Comparison of ENCODE assay signal across 8 cellular contexts in the genomic region with DNA sequence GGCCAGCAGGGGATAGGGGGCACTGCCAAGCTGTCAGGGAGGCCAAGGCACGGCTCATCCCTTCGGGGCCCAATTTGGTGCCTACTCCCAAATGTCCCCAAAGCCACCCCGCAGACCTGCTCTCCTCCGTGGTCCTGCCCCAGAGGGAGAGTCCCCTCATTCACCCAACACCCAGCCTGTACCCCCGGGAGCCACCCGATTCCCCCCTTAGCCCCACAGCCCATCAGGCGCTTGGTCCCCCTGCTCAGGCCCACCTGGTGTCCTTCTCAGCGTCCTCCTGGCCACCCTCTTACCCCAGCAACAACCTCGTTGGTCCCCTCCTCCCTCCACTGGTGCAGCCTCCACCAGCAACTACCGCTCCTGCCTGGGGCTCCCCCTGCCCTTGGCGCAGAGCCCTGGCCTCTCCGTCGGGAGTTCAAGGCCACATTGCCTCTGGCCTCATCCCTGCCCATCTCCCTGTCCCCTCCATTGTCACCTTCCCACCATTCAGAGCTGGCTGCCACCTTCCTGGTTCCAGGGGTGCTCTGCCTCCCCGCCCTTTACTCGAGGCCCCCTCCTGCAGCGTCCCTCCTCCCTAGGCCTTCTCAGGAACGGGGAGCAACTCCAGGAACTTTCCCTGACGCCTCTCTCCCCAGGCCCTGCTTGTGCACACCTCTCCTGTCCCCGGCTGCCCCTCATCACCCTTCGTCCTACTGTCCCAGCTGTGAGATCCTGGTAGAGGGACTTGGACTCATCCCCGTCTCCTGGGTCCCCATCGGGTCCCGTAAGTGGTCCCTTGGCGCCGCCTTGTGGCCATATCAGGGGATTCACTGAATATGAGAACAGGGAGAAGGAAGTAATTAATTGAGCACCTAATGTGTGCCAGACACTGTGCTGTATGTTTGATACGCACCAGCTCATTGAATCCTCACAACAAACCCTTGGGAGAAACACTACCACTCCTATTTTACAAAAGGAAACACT.
DNase-seq lines count a peak whose midpoint lies in the region; ATAC-seq and TF ChIP-seq lines count a peak whose summit lies in the region.

No MANE protein-coding gene starts in this region.

- POLR2A ChIA-PET in PC-3 (lab: Charles Lee; ENCODE audit: unreplicated experiment): no interaction called here

- H2AFZ ChIP-seq in PC-3 (ENCODE audit: low read length) (no peak overlapping the region), smooth muscle cell (ENCODE audit: low read depth) (no peak overlapping the region)

- no peak overlapping the region for H3K9ac ChIP-seq in PC-3 (ENCODE audit: low read length)
- H3K9ac ChIP-seq in smooth muscle cell (ENCODE audit: low read depth): no peak overlapping the region

- H3K79me2 ChIP-seq in PC-3 (ENCODE audit: low read length) (no peaks in the 10 kb centered on the region), smooth muscle cell (ENCODE audit: low read depth) (no peaks in the 10 kb centered on the region)

- no peaks in the 10 kb centered on the region for H3K4me1 Mint-ChIP-seq in activated T-helper 2 cell treated with anti-CD3 and anti-CD28 coated beads, Interferon-gamma antibody, Interleukin-2, Interleukin-4, amounts not matched to agents 10 μg/mL and 5 μg/mL and 100 μg/mL, durations not matched to agents 14 hours and 24 hours and 36 hours (ENCODE audit: low read depth)

- intact Hi-C loops in PC-3 (cut with micrococcal nuclease): loop anchor here (10.0 kb wide), 1 partner anchor 60 kb away; no protein-coding TSS in a partner anchor
- intact Hi-C loops in activated T-helper 2 cell treated with anti-CD3 and anti-CD28 coated beads, Interferon-gamma antibody, Interleukin-2, Interleukin-4, amounts not matched to agents 10 μg/mL and 5 μg/mL and 100 μg/mL, durations not matched to agents 14 hours and 24 hours and 36 hours (cut with micrococcal nuclease): loop anchor here (5.0 kb wide), 1 partner anchor 363 kb away; no protein-coding TSS in a partner anchor

- H3K9me3 Mint-ChIP-seq in activated T-helper 2 cell treated with anti-CD3 and anti-CD28 coated beads, Interferon-gamma antibody, Interleukin-2, Interleukin-4, amounts not matched to agents 10 μg/mL and 5 μg/mL and 100 μg/mL, durations not matched to agents 14 hours and 24 hours and 36 hours: no peaks in the 10 kb centered on the region

- H3K36me3 Mint-ChIP-seq in activated T-helper 2 cell treated with anti-CD3 and anti-CD28 coated beads, Interferon-gamma antibody, Interleukin-2, Interleukin-4, amounts not matched to agents 10 μg/mL and 5 μg/mL and 100 μg/mL, durations not matched to agents 14 hours and 24 hours and 36 hours (ENCODE audit: low read depth): no peaks in the 10 kb centered on the region

- H3K27ac Mint-ChIP-seq in activated T-helper 2 cell treated with anti-CD3 and anti-CD28 coated beads, Interferon-gamma antibody, Interleukin-2, Interleukin-4, amounts not matched to agents 10 μg/mL and 5 μg/mL and 100 μg/mL, durations not matched to agents 14 hours and 24 hours and 36 hours: no peak overlapping the region

- H3K9me2 ChIP-seq in PC-3 (replicated peaks; ENCODE audit: low read length): no peaks in the 10 kb centered on the region

- H3K4me1 ChIP-seq in PC-3 (ENCODE audit: insufficient read depth, low read length) (no peaks in the 10 kb centered on the region), cardiac muscle cell (ENCODE audit: low read depth) (no peaks in the 10 kb centered on the region), smooth muscle cell (ENCODE audit: low read depth) (peaks cover 6% of the 10 kb centered on the region)

- H3K4me3 ChIP-seq in PC-3 (ENCODE audit: low read length) (no peak overlapping the region), cardiac muscle cell (no peak overlapping the region), smooth muscle cell (no peak overlapping the region)

- H3K9me3 ChIP-seq in PC-3 (ENCODE audit: low read length) (no peaks in the 10 kb centered on the region), cardiac muscle cell (ENCODE audit: low read depth) (no peaks in the 10 kb centered on the region), smooth muscle cell (replicated peaks; ENCODE audit: low read depth) (no peaks in the 10 kb centered on the region)

- no peak overlapping the region for H3K4me3 Mint-ChIP-seq in activated T-helper 2 cell treated with anti-CD3 and anti-CD28 coated beads, Interferon-gamma antibody, Interleukin-2, Interleukin-4, amounts not matched to agents 10 μg/mL and 5 μg/mL and 100 μg/mL, durations not matched to agents 14 hours and 24 hours and 36 hours (ENCODE audit: low read depth)

- no TSS peak for BruUV-seq in PC-3 (replicated peaks; lab: Mats Ljungman, UMichigan)

- H3K27me3 Mint-ChIP-seq in activated T-helper 2 cell treated with anti-CD3 and anti-CD28 coated beads, Interferon-gamma antibody, Interleukin-2, Interleukin-4, amounts not matched to agents 10 μg/mL and 5 μg/mL and 100 μg/mL, durations not matched to agents 14 hours and 24 hours and 36 hours (ENCODE audit: low read depth): peaks cover 4% of the 10 kb centered on the region

- in situ Hi-C loops in ACHN (cut with HindIII; ENCODE audit: low pct_ligation_motif_present, low pct_unique_long_range_greater_than_20kb, low sequenced_read_pairs) (no loop called here), GM13976 (cut with MboI; ENCODE audit: low sequenced_read_pairs, unreplicated experiment) (no loop called here)

- no peaks in the 10 kb centered on the region for H3K27me3 ChIP-seq in PC-3 (ENCODE audit: low read length)
- no peaks in the 10 kb centered on the region for H3K27me3 ChIP-seq in cardiac muscle cell
- H3K27me3 ChIP-seq in smooth muscle cell (ENCODE audit: low read depth): no peaks in the 10 kb centered on the region

- TF ChIP-seq CTCF in GM13976 (IDR thresholded peaks at IDR 0.05; ENCODE audit: borderline replicate concordance, control extremely low read depth, extremely low read depth, insufficient read depth, missing control alignments) (peak; percentile 47), PC-3 (conservative IDR thresholded peaks at IDR 0.05; ENCODE audit: low read depth, low read length) (peak; percentile 79), cardiac muscle cell (IDR thresholded peaks at IDR 0.05; ENCODE audit: low read depth, low read length) (peak; percentile 84), smooth muscle cell (IDR thresholded peaks at IDR 0.05; ENCODE audit: borderline replicate concordance, insufficient read depth, poor library complexity, severe bottlenecking) (peak; percentile 85)

- 0 out of 2 replicates have a peak, but pooled peaks have one; percentile 21 for ATAC-seq in PC-3
- ATAC-seq in HG03025 (IDR thresholded peaks at IDR 0.05; ENCODE audit: low FRiP score, unreplicated experiment): no peak
- no peak for ATAC-seq in GM19395 (IDR thresholded peaks at IDR 0.05; ENCODE audit: unreplicated experiment)

- CTCF ChIA-PET in PC-3 (lab: Charles Lee): no interaction called here

- H3K4me2 ChIP-seq in PC-3 (ENCODE audit: low read length) (no peak overlapping the region), smooth muscle cell (no peak overlapping the region)

- H3K36me3 ChIP-seq in PC-3 (ENCODE audit: low read depth, low read length): no peaks in the 10 kb centered on the region
- no peaks in the 10 kb centered on the region for H3K36me3 ChIP-seq in cardiac muscle cell
- no peaks in the 10 kb centered on the region for H3K36me3 ChIP-seq in smooth muscle cell (ENCODE audit: low read depth)

- H3F3A ChIP-seq in PC-3 (ENCODE audit: low read length, unreplicated experiment): no peaks in the 10 kb centered on the region
- H3F3A ChIP-seq in smooth muscle cell (ENCODE audit: low read depth): no peaks in the 10 kb centered on the region

- H4K20me1 ChIP-seq in PC-3 (ENCODE audit: low read length): no peaks in the 10 kb centered on the region
- H4K20me1 ChIP-seq in smooth muscle cell (ENCODE audit: low read depth): no peaks in the 10 kb centered on the region

- 67% methylated on average over 24 of the region's 26 CpGs for WGBS in smooth muscle cell (ENCODE audit: low lambda C conversion rate)

- DNase-seq in ACHN (peak; percentile 49), GM13976 (ENCODE audit: low spot score) (peak; percentile 73), PC-3 (peak; percentile 60), cardiac muscle cell (ENCODE audit: low read depth in 1 of 2, low spot score in 1 of 2) (peak; percentile 39 to 62), smooth muscle cell (lab: John Stamatoyannopoulos, UW; ENCODE audit: unreplicated experiment) (peak; percentile 19)
- DNase-seq in activated T-helper 2 cell treated with anti-CD3 and anti-CD28 coated beads, Interferon-gamma antibody, Interleukin-2, Interleukin-4, amounts not matched to agents 10 μg/mL and 5 μg/mL and 100 μg/mL, durations not matched to agents 14 hours and 24 hours and 36 hours (ENCODE audit: low spot score): peak; percentile 34

- H3K27ac ChIP-seq in PC-3 (ENCODE audit: low read length): no peak overlapping the region
- H3K27ac ChIP-seq in cardiac muscle cell: no peak overlapping the region
- no peak overlapping the region for H3K27ac ChIP-seq in smooth muscle cell (ENCODE audit: low read depth)

Comparison
In these comparisons a context has a peak if more than half of its experiments do, and no peak if none do; other contexts are left out.
1. DNase-seq: peak in every context shown above with its lines; median percentile 73 in GM13976; 60 in PC-3; 50 in cardiac muscle cell; 49 in ACHN; 34 in activated T-helper 2 cell treated with anti-CD3 and anti-CD28 coated beads, Interferon-gamma antibody, Interleukin-2, Interleukin-4, amounts not matched to agents 10 μg/mL and 5 μg/mL and 100 μg/mL, durations not matched to agents 14 hours and 24 hours and 36 hours; 19 in smooth muscle cell.